ENCODE assay signal across 8 cellular contexts in the genomic region with DNA sequence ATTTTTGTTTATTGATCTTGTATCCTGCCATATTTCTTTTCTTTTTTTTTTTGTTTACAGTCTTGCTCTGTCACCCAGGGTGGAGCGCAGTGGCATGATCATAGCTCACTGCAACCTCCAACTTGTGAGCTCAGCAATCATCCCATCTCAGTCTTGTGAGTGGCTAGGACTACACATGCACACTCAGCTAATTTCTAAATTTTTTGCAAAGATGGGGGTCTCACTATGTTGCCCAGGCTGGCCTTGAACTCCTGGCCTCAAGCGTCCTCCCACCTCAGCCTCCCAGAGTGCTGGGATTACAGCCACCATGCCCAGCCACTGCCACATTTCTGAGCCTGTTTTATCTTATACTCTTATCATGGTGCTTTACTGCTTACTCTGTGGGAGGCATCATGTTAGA.
"Had no signal": no experiment of that assay in that cellular context is flagged by ENCODE, and none has a peak within 500 bp of the region (broad histone marks: within the 10 kb centered on the region; RNA-seq: fewer than 3 reads in every experiment).

No MANE protein-coding gene starts in this region.

- H3K4me2 ChIP-seq: GM23338 had no signal

- DNase-seq: H9, HCEC 1CT, KG1 had no signal

- FAIRE-seq: H1, H54, HTR-8/SVneo had no signal

- H3K4me3 ChIP-seq: GM23338 had no signal

- H3K36me3 Mint-ChIP-seq: IgD-negative memory B cell had no signal

- H3K27ac Mint-ChIP-seq: GM23338, H9, IgD-negative memory B cell had no signal

- H3K4me1 Mint-ChIP-seq: IgD-negative memory B cell had no signal

- H3K27me3 Mint-ChIP-seq: IgD-negative memory B cell had no signal

- ATAC-seq: GM23338 had no signal

- H3K4me3 Mint-ChIP-seq: GM23338, H9, IgD-negative memory B cell had no signal
